ENCODE assay signal across 10 cellular contexts in the genomic region with DNA sequence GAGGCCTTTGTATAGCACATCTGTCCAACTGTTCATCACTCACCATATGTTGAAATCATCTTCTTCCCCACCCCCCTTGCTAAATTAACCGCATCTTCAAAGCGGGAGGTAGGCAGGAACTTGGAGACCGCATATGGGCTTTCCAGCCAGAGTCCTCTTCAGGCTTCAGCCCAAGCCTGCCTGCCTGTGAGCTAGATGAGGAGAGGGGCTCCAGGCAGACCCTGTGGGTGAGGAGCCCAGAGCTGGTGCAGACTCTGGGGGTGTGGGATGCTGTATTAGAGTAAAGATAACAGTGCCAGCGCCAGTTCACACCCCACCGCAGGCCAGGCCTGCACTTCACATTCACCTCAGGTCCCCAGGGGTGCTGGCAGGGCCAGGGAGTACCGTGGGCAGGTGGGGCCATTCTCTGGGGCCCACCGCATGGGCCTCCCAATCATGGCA. TPM values are rescaled to one million over a fixed set of nuclear protein-coding genes. Genes with fewer than 3 reads are reported as not detected.
DNase-seq lines count a peak whose midpoint lies in the region; ATAC-seq and TF ChIP-seq lines count a peak whose summit lies in the region.
"Had no signal": no experiment of that assay in that cellular context is flagged by ENCODE, and none has a peak within 500 bp of the region (broad histone marks: within the 10 kb centered on the region; RNA-seq: fewer than 3 reads in every experiment).

No MANE protein-coding gene starts in this region.

- peaks cover 0 to 13% (median 0%) of the 10 kb centered on the region in 9 donors for H3K36me3 ChIP-seq in heart right ventricle
- H3K36me3 ChIP-seq in right atrium auricular region: no peaks in the 10 kb centered on the region
- H3K36me3 ChIP-seq in transverse colon: no peaks in the 10 kb centered on the region

- ATAC-seq in heart right ventricle: no peak
- no peak for ATAC-seq in Right ventricle myocardium inferior
- no peak for ATAC-seq in HG03439 (IDR thresholded peaks at IDR 0.05; ENCODE audit: unreplicated experiment)

- H3K4me1 ChIP-seq in heart right ventricle: peaks cover 28 to 100% (median 91%) of the 10 kb centered on the region in 9 donors
- H3K4me1 ChIP-seq in right atrium auricular region: peaks cover 0 to 92% of the 10 kb centered on the region in 2 donors
- H3K4me1 ChIP-seq in transverse colon: peaks cover 46 to 79% (median 57%) of the 10 kb centered on the region in 4 donors

- no peaks in the 10 kb centered on the region for H3K9me3 Mint-ChIP-seq in activated CD4-positive, alpha-beta memory T cell treated with anti-CD3 and anti-CD28 coated beads, Interleukin-2, amount 10 ng/mL, durations not matched to agents 7 days and 5 days

- TF ChIP-seq POLR2A in transverse colon (IDR thresholded peaks at IDR 0.05): no peak

- H3K27me3 Mint-ChIP-seq in activated CD4-positive, alpha-beta memory T cell treated with anti-CD3 and anti-CD28 coated beads, Interleukin-2, amount 10 ng/mL, durations not matched to agents 7 days and 5 days: no peaks in the 10 kb centered on the region

- H3K4me1 Mint-ChIP-seq in activated CD4-positive, alpha-beta memory T cell treated with anti-CD3 and anti-CD28 coated beads, Interleukin-2, amount 10 ng/mL, durations not matched to agents 7 days and 5 days: peaks cover 73% of the 10 kb centered on the region

- POLR2A ChIA-PET in activated CD4-positive, alpha-beta memory T cell treated with anti-CD3 and anti-CD28 coated beads, Interleukin-2, amount 10 ng/mL, durations not matched to agents 7 days and 5 days (lab: Charles Lee): interaction anchor here (1.6 kb wide), 1 partner anchor 14 kb away, joined by 5 read pairs; no protein-coding TSS in a partner anchor

- 25 to 29% methylated on average over 7 of the region's 7 CpGs for WGBS in heart right ventricle, 2 donors
- WGBS in transverse colon (ENCODE audit: low coverage in 1 of 2), 2 donors: 59 to 66% methylated on average over 3 to 7 of the region's 7 CpGs

- peak overlapping the region; percentile 21 for H3K4me3 Mint-ChIP-seq in activated CD4-positive, alpha-beta memory T cell treated with anti-CD3 and anti-CD28 coated beads, Interleukin-2, amount 10 ng/mL, durations not matched to agents 7 days and 5 days

- in situ Hi-C loops in transverse colon (cut with MboI; ENCODE audit: low pct_ligation_motif_present in 1 of 4, low pct_unique_long_range_greater_than_20kb in 1 of 4, low sequenced_read_pairs in 3 of 4): no loop called here

- H3K27ac Mint-ChIP-seq in activated CD4-positive, alpha-beta memory T cell treated with anti-CD3 and anti-CD28 coated beads, Interleukin-2, amount 10 ng/mL, durations not matched to agents 7 days and 5 days: peak overlapping the region; percentile 53

- H3K27me3 ChIP-seq in heart right ventricle (no peaks in the 10 kb centered on the region), right atrium auricular region (no peaks in the 10 kb centered on the region), transverse colon (no peaks in the 10 kb centered on the region)

- no peak for TF ChIP-seq EP300 in transverse colon (IDR thresholded peaks at IDR 0.05; ENCODE audit: low read depth)

- H3K27ac ChIP-seq in heart right ventricle: peak overlapping the region in 8 of 10 donors; percentile 37 to 89 (median 58)
- H3K27ac ChIP-seq in right atrium auricular region: peak overlapping the region; percentile 74 to 86
- H3K27ac ChIP-seq in transverse colon: peak overlapping the region; percentile 25 to 99 (median 82)

- CTCF ChIA-PET in activated CD4-positive, alpha-beta memory T cell treated with anti-CD3 and anti-CD28 coated beads, Interleukin-2, amount 10 ng/mL, durations not matched to agents 7 days and 5 days (lab: Charles Lee): interaction anchor here (0.9 to 1.4 kb wide), 2 partner anchors 9 to 37 kb away, joined by 3 to 5 read pairs; no protein-coding TSS in a partner anchor

- H3K9me3 ChIP-seq in heart right ventricle (no peaks in the 10 kb centered on the region), right atrium auricular region (no peaks in the 10 kb centered on the region), transverse colon (no peaks in the 10 kb centered on the region)

- DNase-seq in heart right ventricle (no peak), Right ventricle myocardium inferior (ENCODE audit: missing footprints) (no peak), right atrium auricular region (ENCODE audit: low spot score) (no peak), transverse colon (no peak), NCI-H526 treated with DMSO at 0.1 percent for 48 hours (lab: John Stamatoyannopoulos, UW) (no peak), NCI-H2107 treated with DMSO at 0.1 percent for 48 hours (lab: John Stamatoyannopoulos, UW; ENCODE audit: unreplicated experiment) (no peak)
- peak; percentile 55 for DNase-seq in activated CD4-positive, alpha-beta memory T cell treated with anti-CD3 and anti-CD28 coated beads, Interleukin-2, amount 10 ng/mL, durations not matched to agents 7 days and 5 days
- DNase-seq: HCEC 1CT, occipital lobe had no signal

- H3K36me3 Mint-ChIP-seq in activated CD4-positive, alpha-beta memory T cell treated with anti-CD3 and anti-CD28 coated beads, Interleukin-2, amount 10 ng/mL, durations not matched to agents 7 days and 5 days (ENCODE audit: low read depth): peaks cover 28% of the 10 kb centered on the region

- intact Hi-C loops in heart right ventricle (cut with DNase I) (no loop called here), Right ventricle myocardium inferior (cut with DNase I) (no loop called here), transverse colon (cut with DNase I; ENCODE audit: low total_unique reads) (no loop called here)

- no peak for TF ChIP-seq CTCF in heart right ventricle (IDR thresholded peaks at IDR 0.05)
- TF ChIP-seq CTCF in right atrium auricular region (IDR thresholded peaks at IDR 0.05): no peak
- TF ChIP-seq CTCF in transverse colon (IDR thresholded peaks at IDR 0.05): no peak

- H3K4me3 ChIP-seq in heart right ventricle: no peak overlapping the region
- no peak overlapping the region for H3K4me3 ChIP-seq in right atrium auricular region
- no peak overlapping the region for H3K4me3 ChIP-seq in transverse colon

RNA-seq across cellular contexts. Expression of a gene that starts 16.2 kb away (rescaled TPM):
- total RNA-seq in heart right ventricle (100 to 1,000 TPM; 107 to 153 (median 132) TPM), Right ventricle myocardium inferior (142 TPM), right atrium auricular region (100 to 1,000 TPM in 1 of 2 donors, 10 to 100 TPM in 1; 76.7 to 120 TPM), transverse colon (100 to 1,000 TPM in 2 of 4 donors, 10 to 100 TPM in 2; 73.7 to 171 (median 98.9) TPM)
- polyA plus RNA-seq in heart right ventricle: 10 to 100 TPM; 26.4 to 77.1 TPM
- 100 to 1,000 TPM; 178 to 190 TPM for total RNA-seq in activated CD4-positive, alpha-beta memory T cell treated with anti-CD3 and anti-CD28 coated beads, Interleukin-2, amount 10 ng/mL, durations not matched to agents 7 days and 5 days
